19 cellular contexts compared by ENCODE assay signal in the genomic region with DNA sequence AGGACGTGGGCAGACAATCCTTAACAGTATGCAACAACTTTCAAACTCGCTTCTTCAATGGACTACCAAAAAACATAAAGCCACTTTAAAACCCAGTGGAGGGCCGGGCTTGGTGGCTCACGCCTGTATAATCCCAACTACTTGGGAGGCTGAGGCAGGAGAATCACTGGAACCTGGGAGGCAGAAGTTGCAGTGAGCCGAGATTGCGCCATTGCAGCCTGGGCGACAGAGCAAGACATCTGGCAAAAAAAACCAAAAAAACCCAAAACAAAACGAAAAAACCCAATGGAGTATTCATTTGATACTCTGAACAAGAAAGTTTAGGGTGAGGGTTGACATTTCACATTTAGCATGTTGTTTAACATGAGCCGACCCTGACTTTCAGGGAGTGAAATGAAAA. TPM values are rescaled to one million over a fixed set of nuclear protein-coding genes. Genes with fewer than 3 reads are reported as not detected.
DNase-seq lines count a peak whose midpoint lies in the region; ATAC-seq and TF ChIP-seq lines count a peak whose summit lies in the region.
"Had no signal": no experiment of that assay in that cellular context is flagged by ENCODE, and none has a peak within 500 bp of the region (broad histone marks: within the 10 kb centered on the region; RNA-seq: fewer than 3 reads in every experiment).

No MANE protein-coding gene starts in this region.

- TF ChIP-seq CTCF in natural killer cell (IDR thresholded peaks at IDR 0.05) = no peak
- TF ChIP-seq CTCF in Calu3 (IDR thresholded peaks at IDR 0.05; ENCODE audit: unreplicated experiment) = no peak
- no peak for TF ChIP-seq CTCF in stomach (IDR thresholded peaks at IDR 0.05)

- no peak overlapping the region for H3K27ac ChIP-seq in CD4-positive, alpha-beta memory T cell (ENCODE audit: low read depth, low read length)
- H3K27ac ChIP-seq in stomach = no peak overlapping the region
- H3K27ac ChIP-seq: BLaER1 had no signal

- intact Hi-C loops in CD4-positive, alpha-beta memory T cell (cut with micrococcal nuclease) = no loop called here
- intact Hi-C loops in natural killer cell (cut with micrococcal nuclease) (no loop called here), Calu3 (cut with micrococcal nuclease; ENCODE audit: unreplicated experiment) (no loop called here), posterior vena cava (cut with DNase I) (loop anchor here in 1 of 2 donors (10.0 kb wide), 1 partner anchor 58 kb away; no protein-coding TSS in a partner anchor), stomach (cut with DNase I; ENCODE audit: low total_unique reads) (no loop called here)

- DNase-seq in activated T-cell treated with anti-CD3 and anti-CD28 coated beads, Interleukin-2, amount 50 U/mL, for 24 hours = no peak
- DNase-seq in activated T-cell treated with anti-CD3 and anti-CD28 coated beads for 4 hours = no peak
- DNase-seq in CD4-positive, alpha-beta memory T cell = no peak
- no peak for DNase-seq in T-helper 17 cell
- DNase-seq in natural killer cell = no peak
- DNase-seq in Calu3 = no peak
- DNase-seq in posterior vena cava (ENCODE audit: low spot score) = no peak
- no peak for DNase-seq in stomach
- DNase-seq: EL, GF-D8, KG1, NCI-H1092, NCI-H1436, NCI-H1930, NCI-H69, SIG-M5 had no signal

- H3K9me3 ChIP-seq in CD4-positive, alpha-beta memory T cell (ENCODE audit: control insufficient read depth in 1 of 2, low read length in 2 of 2) = no peaks in the 10 kb centered on the region
- H3K9me3 ChIP-seq in T-helper 17 cell (ENCODE audit: control insufficient read depth, low read length, poor library complexity, severe bottlenecking) (no peaks in the 10 kb centered on the region), stomach (no peaks in the 10 kb centered on the region)

- TF ChIP-seq POLR2A in stomach (IDR thresholded peaks at IDR 0.05) = no peak

- peaks cover 20% of the 10 kb centered on the region for H3K36me3 ChIP-seq in CD4-positive, alpha-beta memory T cell (ENCODE audit: insufficient read depth, low read length)
- H3K36me3 ChIP-seq in stomach = peaks cover 0 to 5% (median 4%) of the 10 kb centered on the region in 4 donors

- no TSS peak for BruUV-seq in Calu3 (replicated peaks; lab: Mats Ljungman, UMichigan)

- no peaks in the 10 kb centered on the region for H3K27me3 ChIP-seq in CD4-positive, alpha-beta memory T cell (ENCODE audit: insufficient read depth, low read length)
- no peaks in the 10 kb centered on the region for H3K27me3 ChIP-seq in stomach
- H3K27me3 ChIP-seq: BLaER1 had no signal

- H3K27me3 Mint-ChIP-seq in activated T-cell treated with anti-CD3 and anti-CD28 coated beads, Interleukin-2, amount 50 U/mL, for 24 hours = no peaks in the 10 kb centered on the region
- H3K27me3 Mint-ChIP-seq in CD4-positive, alpha-beta memory T cell = no peaks in the 10 kb centered on the region
- H3K27me3 Mint-ChIP-seq in T-helper 17 cell (no peaks in the 10 kb centered on the region), natural killer cell (ENCODE audit: low read depth in 2 of 2) (no peaks in the 10 kb centered on the region), Calu3 (ENCODE audit: unreplicated experiment) (peaks cover 9% of the 10 kb centered on the region)

- peak overlapping the region; percentile 51 for H3K27ac Mint-ChIP-seq in activated T-cell treated with anti-CD3 and anti-CD28 coated beads, Interleukin-2, amount 50 U/mL, for 24 hours
- H3K27ac Mint-ChIP-seq in CD4-positive, alpha-beta memory T cell = peak overlapping the region in 6 of 7 donors; percentile 47 to 77 (median 68)
- H3K27ac Mint-ChIP-seq in T-helper 17 cell (peak overlapping the region; percentile 65), natural killer cell (peak overlapping the region; percentile 74 to 83), Calu3 (ENCODE audit: unreplicated experiment) (no peak overlapping the region)

- POLR2A ChIA-PET in CD4-positive, alpha-beta memory T cell (lab: Charles Lee; ENCODE audit: partially characterized antibody) = interaction anchor here (1.7 kb wide), 1 partner anchor 13 kb away, joined by 12 read pairs; a partner anchor contains a TSS

- no peaks in the 10 kb centered on the region for H3K9me3 Mint-ChIP-seq in activated T-cell treated with anti-CD3 and anti-CD28 coated beads, Interleukin-2, amount 50 U/mL, for 24 hours
- peaks cover 0 to 3% (median 0%) of the 10 kb centered on the region in 8 donors for H3K9me3 Mint-ChIP-seq in CD4-positive, alpha-beta memory T cell
- H3K9me3 Mint-ChIP-seq in natural killer cell = no peaks in the 10 kb centered on the region
- H3K9me3 Mint-ChIP-seq in Calu3 (ENCODE audit: low read depth, unreplicated experiment) = no peaks in the 10 kb centered on the region

- no peak for ATAC-seq in T-helper 17 cell
- ATAC-seq in natural killer cell = no peak
- ATAC-seq: HCT116, Panc1 had no signal

- no peak overlapping the region for H3K4me3 Mint-ChIP-seq in activated T-cell treated with anti-CD3 and anti-CD28 coated beads, Interleukin-2, amount 50 U/mL, for 24 hours
- H3K4me3 Mint-ChIP-seq in CD4-positive, alpha-beta memory T cell = peak overlapping the region in 3 of 8 donors; percentile 3 to 56 (median 25)
- H3K4me3 Mint-ChIP-seq in T-helper 17 cell = no peak overlapping the region
- H3K4me3 Mint-ChIP-seq in natural killer cell = peak overlapping the region; percentile 40
- no peak overlapping the region for H3K4me3 Mint-ChIP-seq in Calu3 (ENCODE audit: low read depth, unreplicated experiment)

- TF ChIP-seq EP300 in stomach (IDR thresholded peaks at IDR 0.05) = no peak

- CTCF ChIA-PET in CD4-positive, alpha-beta memory T cell (lab: Charles Lee; ENCODE audit: partially characterized antibody) = interaction anchor here (1.7 kb wide), 1 partner anchor 13 kb away, joined by 4 read pairs; no protein-coding TSS in a partner anchor
- CTCF ChIA-PET in Calu3 (lab: Charles Lee) = interaction anchor here (0.6 kb wide), 1 partner anchor 54 kb away, joined by 5 read pairs; no protein-coding TSS in a partner anchor

- peaks cover 82% of the 10 kb centered on the region for H3K4me1 ChIP-seq in CD4-positive, alpha-beta memory T cell (ENCODE audit: insufficient read depth, low read length)
- peaks cover 0 to 10% (median 0%) of the 10 kb centered on the region in 4 donors for H3K4me1 ChIP-seq in stomach

- WGBS in stomach, 5 donors = 89 to 94% (median 92%) methylated on average over 9 of the region's 9 CpGs

- no peak overlapping the region for H3K4me3 ChIP-seq in CD4-positive, alpha-beta memory T cell (ENCODE audit: low read length in 2 of 2)
- H3K4me3 ChIP-seq in stomach = no peak overlapping the region
- H3K4me3 ChIP-seq: BLaER1 had no signal

- H3K4me1 Mint-ChIP-seq in activated T-cell treated with anti-CD3 and anti-CD28 coated beads, Interleukin-2, amount 50 U/mL, for 24 hours (ENCODE audit: low read depth) = peaks cover 83% of the 10 kb centered on the region
- peaks cover 60 to 94% (median 77%) of the 10 kb centered on the region in 4 donors for H3K4me1 Mint-ChIP-seq in CD4-positive, alpha-beta memory T cell
- H3K4me1 Mint-ChIP-seq in T-helper 17 cell (peaks cover 44% of the 10 kb centered on the region), natural killer cell (peaks cover 84 to 90% of the 10 kb centered on the region in 2 donors), Calu3 (ENCODE audit: low read depth, unreplicated experiment) (no peaks in the 10 kb centered on the region)

- H3K36me3 Mint-ChIP-seq in activated T-cell treated with anti-CD3 and anti-CD28 coated beads, Interleukin-2, amount 50 U/mL, for 24 hours (ENCODE audit: low read depth) = peaks cover 68% of the 10 kb centered on the region
- H3K36me3 Mint-ChIP-seq in CD4-positive, alpha-beta memory T cell = peaks cover 49 to 64% of the 10 kb centered on the region in 2 donors
- H3K36me3 Mint-ChIP-seq in T-helper 17 cell (ENCODE audit: low read depth) (peaks cover 8% of the 10 kb centered on the region), natural killer cell (peaks cover 8% of the 10 kb centered on the region), Calu3 (ENCODE audit: insufficient read depth, unreplicated experiment) (no peaks in the 10 kb centered on the region)

RNA-seq across cellular contexts. Expression of a gene that starts 14.0 kb away (rescaled TPM):
- 10 to 100 TPM; 38.2 to 40.3 TPM for total RNA-seq in CD4-positive, alpha-beta memory T cell
- polyA plus RNA-seq in CD4-positive, alpha-beta memory T cell = 10 to 100 TPM; 62.8 to 82.7 TPM
- total RNA-seq in T-helper 17 cell = 10 to 100 TPM; 50.6 to 72.6 TPM
- total RNA-seq in natural killer cell = 100 to 1,000 TPM in 1 of 3 donors, 10 to 100 TPM in 2; 74.7 to 105 (median 96.7) TPM
- 0.50 and 0.98 TPM in 2 replicates for total RNA-seq in Calu3 (2022)
- 1 to 10 TPM; 3.7 to 9.0 TPM for total RNA-seq in posterior vena cava
- 10 to 100 TPM in 2 of 5 donors, 1 to 10 TPM in 2, not detected in 1; 3.0 to 50.2 (median 11.2) TPM for total RNA-seq in stomach
- 1 to 10 TPM; 1.1 to 1.4 (median 1.2) TPM for polyA plus RNA-seq in stomach

RNA-seq across cellular contexts. Expression of a gene that starts 59.1 kb away (rescaled TPM):
- 10 to 100 TPM; 58.1 to 61.8 TPM for total RNA-seq in CD4-positive, alpha-beta memory T cell
- 10 to 100 TPM; 74.6 to 83.2 TPM for polyA plus RNA-seq in CD4-positive, alpha-beta memory T cell
- total RNA-seq in T-helper 17 cell (100 to 1,000 TPM in 1 of 2 donors, 10 to 100 TPM in 1; 86.8 to 104 TPM), natural killer cell (10 to 100 TPM; 76.6 to 89.8 (median 87.7) TPM), Calu3 (2022) (34.6 and 38.9 TPM in 2 replicates), posterior vena cava (10 to 100 TPM; 14.9 to 23.7 TPM), stomach (10 to 100 TPM in 4 of 5 donors, not detected in 1; 11.2 to 42.2 (median 22.1) TPM)
- polyA plus RNA-seq in stomach = 10 to 100 TPM in 2 of 3 donors, 1 to 10 TPM in 1; 8.5 to 16.0 (median 12.4) TPM
